22 cellular contexts compared by ENCODE assay signal in the genomic region with DNA sequence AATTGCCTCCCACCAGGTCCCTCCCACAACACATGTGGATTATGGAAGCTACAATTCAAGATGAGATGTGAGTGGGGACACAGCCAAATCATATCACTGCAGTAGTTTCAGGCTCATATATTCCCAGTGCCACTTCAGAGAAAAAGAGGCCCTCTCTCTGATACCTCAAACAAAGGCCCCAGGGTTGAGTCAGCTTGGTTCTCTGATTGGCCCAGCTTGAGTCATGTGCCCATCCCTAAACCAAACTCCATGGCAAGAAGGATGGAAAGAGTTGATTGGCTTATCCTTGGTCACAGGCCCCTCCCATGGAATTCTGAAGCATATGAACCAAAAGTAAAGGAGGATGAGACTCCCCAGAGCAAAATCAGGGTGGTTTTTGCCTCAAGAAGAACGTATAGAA.
"Had no signal": no experiment of that assay in that cellular context is flagged by ENCODE, and none has a peak within 500 bp of the region (broad histone marks: within the 10 kb centered on the region; RNA-seq: fewer than 3 reads in every experiment).

No MANE protein-coding gene starts in this region.

- H3K9me3 ChIP-seq: adrenal gland, ascending aorta, stomach, suprapubic skin, tibial nerve had no signal

- H3K4me3 Mint-ChIP-seq: activated naive CD8-positive, alpha-beta T cell; activated T-cell treated with anti-CD3 and anti-CD28 coated beads, Interleukin-2, amount 50 U/mL, for 24 hours; activated T-helper 17 cell treated with anti-CD3 and anti-CD28 coated beads, Interleukin-2, amount 50 U/mL, for 72 hours; dendritic cell treated with granulocyte-macrophage colony-stimulating factor and Interleukin-4, amounts not matched to agents 40 ng/mL and 50 ng/mL, for 4 days; memory B cell; nephron progenitor cell; stimulated activated memory B cell treated with anti-CD40 and anti-IgM and Interleukin-4, amounts not matched to agents 10 μg/mL and 1 μg/mL and 100 μg/mL, for 72 hours had no signal

- ATAC-seq: activated T-helper 17 cell treated with anti-CD3 and anti-CD28 coated beads, Interleukin-2, amount 50 U/mL, for 72 hours; heart right ventricle; sciatic nerve; stimulated activated memory B cell treated with anti-CD40 and anti-IgM and Interleukin-4, amounts not matched to agents 10 μg/mL and 1 μg/mL and 100 μg/mL, for 72 hours had no signal

- DNase-seq: activated CD4-positive, alpha-beta T cell treated with anti-CD3 and anti-CD28 coated beads, Interleukin-2, amount 50 U/mL, for 1 hour; activated CD8-positive, alpha-beta memory T cell treated with anti-CD3 and anti-CD28 coated beads for 24 hours; activated CD8-positive, alpha-beta memory T cell treated with anti-CD3 and anti-CD28 coated beads, Interleukin-2, amount 50 U/mL, for 4 hours; activated T-cell treated with anti-CD3 and anti-CD28 coated beads, Interleukin-2, amount 50 U/mL, for 24 hours; adrenal gland; brain microvascular endothelial cell; effector memory CD4-positive, alpha-beta T cell; heart right ventricle; nephron progenitor cell; occipital lobe; stimulated activated CD4-positive, alpha-beta T cell treated with anti-CD3 and anti-CD28 coated beads, Interleukin-15, amount 100 ng/mL, for 24 hours; stomach; T-helper 9 cell had no signal

- H3K27me3 ChIP-seq: adrenal gland, ascending aorta, brain microvascular endothelial cell, suprapubic skin, tibial nerve had no signal

- H3K27ac ChIP-seq: adrenal gland, ascending aorta, brain microvascular endothelial cell, heart right ventricle, stomach, suprapubic skin, tibial nerve had no signal

- H3K36me3 Mint-ChIP-seq: activated naive CD8-positive, alpha-beta T cell; memory B cell; stimulated activated memory B cell treated with anti-CD40 and anti-IgM and Interleukin-4, amounts not matched to agents 10 μg/mL and 1 μg/mL and 100 μg/mL, for 72 hours had no signal

- H3K27ac Mint-ChIP-seq: activated naive CD8-positive, alpha-beta T cell; activated T-cell treated with anti-CD3 and anti-CD28 coated beads, Interleukin-2, amount 50 U/mL, for 24 hours; activated T-helper 17 cell treated with anti-CD3 and anti-CD28 coated beads, Interleukin-2, amount 50 U/mL, for 72 hours; dendritic cell treated with granulocyte-macrophage colony-stimulating factor and Interleukin-4, amounts not matched to agents 40 ng/mL and 50 ng/mL, for 4 days; memory B cell; nephron progenitor cell; stimulated activated memory B cell treated with anti-CD40 and anti-IgM and Interleukin-4, amounts not matched to agents 10 μg/mL and 1 μg/mL and 100 μg/mL, for 72 hours had no signal

- H3K4me3 ChIP-seq: adrenal gland, ascending aorta, heart right ventricle, stomach, suprapubic skin, tibial nerve had no signal

- H3K36me3 ChIP-seq: adrenal gland, ascending aorta, brain microvascular endothelial cell, heart right ventricle, stomach, suprapubic skin, tibial nerve had no signal

- H3K9me3 Mint-ChIP-seq: dendritic cell treated with granulocyte-macrophage colony-stimulating factor and Interleukin-4, amounts not matched to agents 40 ng/mL and 50 ng/mL, for 4 days had no signal

- H3K4me1 Mint-ChIP-seq: activated T-helper 17 cell treated with anti-CD3 and anti-CD28 coated beads, Interleukin-2, amount 50 U/mL, for 72 hours; memory B cell; stimulated activated memory B cell treated with anti-CD40 and anti-IgM and Interleukin-4, amounts not matched to agents 10 μg/mL and 1 μg/mL and 100 μg/mL, for 72 hours had no signal

- H3K4me1 ChIP-seq: adrenal gland, ascending aorta, heart right ventricle, stomach, tibial nerve had no signal
